14 cellular contexts compared by ENCODE assay signal in genomic region chr15:67050522-67051087, GRCh38. TPM values are rescaled to one million over a fixed set of nuclear protein-coding genes. Genes with fewer than 3 reads are reported as not detected.
DNase-seq lines count a peak whose midpoint lies in the region; ATAC-seq, FAIRE-seq and TF ChIP-seq lines count a peak whose summit lies in the region.
"Had no signal": no experiment of that assay in that cellular context is flagged by ENCODE, and none has a peak within 500 bp of the region (broad histone marks: within the 10 kb centered on the region; RNA-seq: fewer than 3 reads in every experiment).

No MANE protein-coding gene starts in this region.

- H3K36me3 ChIP-seq in HCT116 (ENCODE audit: control insufficient read depth in 1 of 2, insufficient read depth in 2 of 2, low read length in 2 of 2), result no peaks in the 10 kb centered on the region
- H3K36me3 ChIP-seq in RWPE2 (ENCODE audit: low read depth), result no peaks in the 10 kb centered on the region
- H3K36me3 ChIP-seq in kidney (ENCODE audit: control insufficient read depth in 1 of 2, insufficient read depth in 2 of 2, low read length in 2 of 2), result no peaks in the 10 kb centered on the region
- no peaks in the 10 kb centered on the region for H3K36me3 ChIP-seq in stomach

- H3K79me2 ChIP-seq in HCT116 (ENCODE audit: insufficient read depth, low read length), result no peaks in the 10 kb centered on the region

- WGBS in stomach, 5 donors, result 24 to 36% (median 27%) methylated on average over 4 of the region's 5 CpGs

- BruUV-seq in HCT116 (replicated peaks; lab: Mats Ljungman, UMichigan), result no TSS peak

- no peak overlapping the region for H3K4me3 ChIP-seq in HCT116 (replicated peaks in 1 of 2; ENCODE audit: low read depth in 1 of 2, low read length in 2 of 2)
- no peak overlapping the region for H3K4me3 ChIP-seq in RWPE2 (ENCODE audit: severe bottlenecking)
- H3K4me3 ChIP-seq in kidney (ENCODE audit: low read length in 2 of 2), result no peak overlapping the region
- H3K4me3 ChIP-seq in stomach, result no peak overlapping the region

- no peak for TF ChIP-seq CTCF in HCT116 (IDR thresholded peaks at IDR 0.05 in 2 of 3, conservative IDR thresholded peaks at IDR 0.05 in 1 of 3; ENCODE audit: borderline replicate concordance in 1 of 3, insufficient read depth in 1 of 3, low read depth in 2 of 3, low read length in 2 of 3)
- TF ChIP-seq CTCF in RWPE2 (IDR thresholded peaks at IDR 0.05; ENCODE audit: poor library complexity, severe bottlenecking), result no peak
- no peak for TF ChIP-seq CTCF in kidney (IDR thresholded peaks at IDR 0.05; ENCODE audit: borderline replicate concordance, extremely low read depth, insufficient read depth)
- no peak for TF ChIP-seq CTCF in stomach (IDR thresholded peaks at IDR 0.05)

- no peak for TF ChIP-seq RAD21 in HCT116 (IDR thresholded peaks at IDR 0.05; ENCODE audit: low read depth)

- H3K4me2 ChIP-seq in HCT116 (ENCODE audit: low read length), result peak overlapping the region; percentile 15; the same call in 1 of the 2 replicates

- H3K27me3 ChIP-seq in HCT116 (ENCODE audit: insufficient read depth, low read length) (no peaks in the 10 kb centered on the region), RWPE2 (ENCODE audit: insufficient read depth, poor library complexity, severe bottlenecking) (no peaks in the 10 kb centered on the region), stomach (no peaks in the 10 kb centered on the region)

- RAD21 ChIA-PET in HCT116 (lab: Charles Lee; ENCODE audit: low non-redundant PET in 1 of 2, low total read pairs in 2 of 2, uncharacterized antibody in 2 of 2, unreplicated experiment in 2 of 2), result no interaction called here

- CTCF ChIA-PET in HCT116 (lab: Charles Lee), result no interaction called here

- POLR2A ChIA-PET in HCT116 (lab: Charles Lee), result interaction anchor here (2.3 kb wide), 1 partner anchor 15 kb away, joined by 7 read pairs; the partner anchor contains the start of gene SMAD3

- TF ChIP-seq EP300 in stomach (IDR thresholded peaks at IDR 0.05), result no peak

- H3K4me1 ChIP-seq in HCT116 (ENCODE audit: control insufficient read depth in 1 of 2, insufficient read depth in 2 of 2, low read length in 2 of 2), result peaks cover 39 to 56% of the 10 kb centered on the region in 2 experiments
- peaks cover 31% of the 10 kb centered on the region for H3K4me1 ChIP-seq in RWPE2 (ENCODE audit: insufficient read depth, poor library complexity, severe bottlenecking)
- H3K4me1 ChIP-seq in kidney (ENCODE audit: control insufficient read depth in 1 of 2, insufficient read depth in 1 of 2, low read depth in 1 of 2, low read length in 2 of 2), result peaks cover 39 to 46% of the 10 kb centered on the region in 2 donors
- H3K4me1 ChIP-seq in stomach, result peaks cover 43 to 54% (median 53%) of the 10 kb centered on the region in 4 donors

- DNase-seq in HCT116 (ENCODE audit: low read depth, low spot score), result no peak
- DNase-seq in RWPE2 (ENCODE audit: low spot score), result no peak
- peak; percentile 77 for DNase-seq in kidney
- DNase-seq in stomach, result no peak
- no peak for DNase-seq in NCI-H524 (lab: John Stamatoyannopoulos, UW)
- DNase-seq in NCI-H2171 (lab: John Stamatoyannopoulos, UW), result no peak
- no peak for DNase-seq in OCI-M1 (lab: John Stamatoyannopoulos, UW)
- no peak for DNase-seq in stimulated activated CD4-positive, alpha-beta T cell treated with anti-CD3 and anti-CD28 coated beads, Interleukin-1b, Interleukin-23, amount 100 ng/mL, for 48 hours
- DNase-seq: activated naive CD4-positive, alpha-beta T cell; cerebellar nuclear complex; kidney glomerular epithelial cell; stimulated activated CD4-positive, alpha-beta T cell treated with anti-CD3 and anti-CD28 coated beads, Interleukin-2, amount 100 ng/mL, for 24 hours; stimulated activated naive CD4-positive, alpha-beta T cell treated with Interleukin-2 at 50 U/mL for 16 hours had no signal

- FAIRE-seq in kidney (lab: Jason Lieb, UNC), result no peak

- no peaks in the 10 kb centered on the region for H3K9me2 ChIP-seq in HCT116 (ENCODE audit: insufficient read depth)

- H3K9ac ChIP-seq in HCT116 (ENCODE audit: low read length) (no peak overlapping the region), kidney (ENCODE audit: low read length in 2 of 2) (no peak overlapping the region)

- no peak overlapping the region for H2AFZ ChIP-seq in HCT116 (ENCODE audit: low read depth, low read length, poor library complexity, severe bottlenecking)

- H4K20me1 ChIP-seq in HCT116 (ENCODE audit: insufficient read depth), result no peaks in the 10 kb centered on the region

- TF ChIP-seq POLR2A in HCT116 (IDR thresholded peaks at IDR 0.05; ENCODE audit: borderline replicate concordance, extremely low read depth, insufficient read depth, insufficient read length) (no peak), stomach (IDR thresholded peaks at IDR 0.05) (no peak)

- H3K27ac ChIP-seq in HCT116 (ENCODE audit: low read depth, low read length), result no peak overlapping the region
- H3K27ac ChIP-seq in RWPE2 (ENCODE audit: poor library complexity, severe bottlenecking), result peak overlapping the region; percentile 96
- H3K27ac ChIP-seq in kidney (ENCODE audit: low read depth in 2 of 2, low read length in 2 of 2), result peak overlapping the region; percentile 96 to 97
- H3K27ac ChIP-seq in stomach, result peak overlapping the region; percentile 9 to 95 (median 91)

- ATAC-seq in HCT116, result no peak
- no peak for ATAC-seq in RWPE2 (ENCODE audit: low read depth)
- ATAC-seq: activated CD4-positive, CD25-positive, alpha-beta regulatory T cell treated with anti-CD3 and anti-CD28 coated beads, Interleukin-2, amount 50 U/mL, for 24 hours had no signal

- intact Hi-C loops in HCT116 (cut with micrococcal nuclease), result no loop called here
- intact Hi-C loops in kidney (cut with DNase I), result no loop called here
- intact Hi-C loops in stomach (cut with DNase I; ENCODE audit: low total_unique reads), result no loop called here

- H3K9me3 ChIP-seq in HCT116 (ENCODE audit: control insufficient read depth in 1 of 2, insufficient read depth in 1 of 2, low read depth in 1 of 2, low read length in 2 of 2) (no peaks in the 10 kb centered on the region), RWPE2 (ENCODE audit: severe bottlenecking) (no peaks in the 10 kb centered on the region), kidney (ENCODE audit: control insufficient read depth in 1 of 2, low read length in 2 of 2) (no peaks in the 10 kb centered on the region), stomach (no peaks in the 10 kb centered on the region)

TF ChIP-seq in HCT116, 20 proteins besides CTCF, POLR2A, EP300 and RAD21:
- TF ChIP-seq EZH2phosphoT487 (IDR thresholded peaks at IDR 0.05; ENCODE audit: borderline replicate concordance) (no peak), REST (IDR thresholded peaks at IDR 0.05; ENCODE audit: low read depth) (no peak), SP1 (IDR thresholded peaks at IDR 0.05; ENCODE audit: low read depth) (no peak), SIN3A (IDR thresholded peaks at IDR 0.05; ENCODE audit: low read depth) (no peak), SRF (IDR thresholded peaks at IDR 0.05; ENCODE audit: low read depth) (no peak), FOSL1 (IDR thresholded peaks at IDR 0.05; ENCODE audit: low read depth) (no peak), EZH2 (IDR thresholded peaks at IDR 0.05) (no peak)

RNA-seq across cellular contexts. Expression of gene SMAD3, which starts 14.8 kb away (rescaled TPM):
- 89.2 TPM for total RNA-seq in HCT116 (2021; ENCODE audit: unreplicated experiment)
- polyA plus RNA-seq in HCT116 (2012), result 54.4 and 57.6 TPM in 2 replicates
- total RNA-seq in kidney, result 58.2 TPM
- polyA plus RNA-seq in kidney (ENCODE audit: insufficient read depth, low read depth, low replicate concordance), result 10.1 TPM
- total RNA-seq in stomach, result 100 to 1,000 TPM in 1 of 5 donors, 10 to 100 TPM in 4; 22.8 to 103 (median 48.1) TPM
- 10 to 100 TPM in 2 of 3 donors, 1 to 10 TPM in 1; 6.8 to 18.2 (median 10.7) TPM for polyA plus RNA-seq in stomach
